In the genomic region with DNA sequence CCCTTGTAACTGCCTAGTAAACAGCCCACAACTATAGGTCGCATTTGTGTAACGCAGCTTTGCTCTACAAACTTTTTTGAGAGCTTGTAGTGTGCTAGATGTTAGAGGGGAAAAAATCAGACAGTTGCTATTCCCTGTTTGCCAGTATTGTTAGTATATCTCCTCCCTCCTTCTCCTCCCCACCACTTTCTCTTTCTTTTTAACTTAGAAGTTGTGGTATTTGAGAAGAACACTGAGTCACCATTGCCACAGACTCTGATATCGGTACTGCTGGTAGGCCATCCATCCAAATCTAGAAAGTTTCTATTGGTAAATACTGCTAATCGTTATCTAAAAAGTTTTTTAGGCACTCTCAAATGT, we compare ENCODE assay signal across 8 cellular contexts. TPM values are rescaled to one million over a fixed set of nuclear protein-coding genes. Genes with fewer than 3 reads are reported as not detected.
A peak's percentile ranks its signal among the peaks of the same experiment; 100 is the strongest.
DNase-seq lines count a peak whose midpoint lies in the region; ATAC-seq and TF ChIP-seq lines count a peak whose summit lies in the region.

No MANE protein-coding gene starts in this region.

- POLR2A ChIA-PET in RWPE1 (lab: Yijun Ruan, JAX; ENCODE audit: low non-redundant PET) = interaction anchor here (0.8 kb wide), 1 partner anchor 1191 kb away, joined by 4 read pairs; a partner anchor contains a TSS

- H3K9me3 Mint-ChIP-seq in endodermal cell (no peaks in the 10 kb centered on the region), neural progenitor cell (no peaks in the 10 kb centered on the region)

- no peaks in the 10 kb centered on the region for H3K27me3 Mint-ChIP-seq in endodermal cell (ENCODE audit: insufficient read depth)
- peaks cover 2% of the 10 kb centered on the region for H3K27me3 Mint-ChIP-seq in neural progenitor cell (ENCODE audit: insufficient read depth, low read depth)

- ATAC-seq in HG02884 (IDR thresholded peaks at IDR 0.05; ENCODE audit: unreplicated experiment) (peak; percentile 28), HG02840 (IDR thresholded peaks at IDR 0.05; ENCODE audit: low FRiP score, unreplicated experiment) (no peak)

- 17 to 24% methylated on average over 1 to 2 of the region's 4 CpGs for WGBS in endodermal cell (ENCODE audit: insufficient coverage in 1 of 2, insufficient read length in 1 of 2), 2 experiments

- H3K4me1 Mint-ChIP-seq in endodermal cell (peaks cover 25% of the 10 kb centered on the region), neural progenitor cell (peaks cover 28% of the 10 kb centered on the region)

- H3K27ac Mint-ChIP-seq in endodermal cell (peak overlapping the region; percentile 95), neural progenitor cell (peak overlapping the region; percentile 79)

- peaks cover 41% of the 10 kb centered on the region for H3K36me3 ChIP-seq in endodermal cell (ENCODE audit: control insufficient read depth, insufficient read depth, low read length)
- peaks cover 14% of the 10 kb centered on the region for H3K36me3 ChIP-seq in neural progenitor cell

- H3K27ac ChIP-seq in RWPE1 = peak overlapping the region; percentile 81
- H3K27ac ChIP-seq in endodermal cell (ENCODE audit: low read depth, low read length) = peak overlapping the region; percentile 28
- no peak overlapping the region for H3K27ac ChIP-seq in neural progenitor cell

- no peak overlapping the region for H2AFZ ChIP-seq in neural progenitor cell (replicated peaks)

- H3K9me3 ChIP-seq in endodermal cell (ENCODE audit: control insufficient read depth, low read length) (no peaks in the 10 kb centered on the region), neural progenitor cell (ENCODE audit: low read depth) (no peaks in the 10 kb centered on the region)

- peaks cover 4% of the 10 kb centered on the region for H3F3A ChIP-seq in neural progenitor cell (ENCODE audit: low read depth)

- peaks cover 21% of the 10 kb centered on the region for H3K36me3 Mint-ChIP-seq in endodermal cell (ENCODE audit: low read depth)
- peaks cover 3% of the 10 kb centered on the region for H3K36me3 Mint-ChIP-seq in neural progenitor cell

- DNase-seq in activated CD4-positive, alpha-beta T cell treated with anti-CD3 and anti-CD28 coated beads for 48 hours = peak; percentile 22
- DNase-seq in activated CD4-positive, alpha-beta T cell treated with anti-CD3 and anti-CD28 coated beads, Interleukin-2, amount 50 U/mL, for 48 hours = no peak
- DNase-seq in RWPE1 (ENCODE audit: low spot score) (peak; percentile 36), endodermal cell (no peak), neural progenitor cell (ENCODE audit: low spot score) (no peak), NCI-H187 treated with DMSO at 0.1 percent for 48 hours (lab: John Stamatoyannopoulos, UW) (no peak)

- H3K4me3 ChIP-seq in endodermal cell (ENCODE audit: low read length) = peak overlapping the region; percentile 93
- H3K4me3 ChIP-seq in neural progenitor cell = peak overlapping the region; percentile 82

- peak overlapping the region; percentile 95 for H3K4me3 Mint-ChIP-seq in endodermal cell
- peak overlapping the region; percentile 98 for H3K4me3 Mint-ChIP-seq in neural progenitor cell

- TF ChIP-seq CTCF in RWPE1 (conservative IDR thresholded peaks at IDR 0.05; ENCODE audit: low read depth) = no peak
- TF ChIP-seq CTCF in endodermal cell (conservative IDR thresholded peaks at IDR 0.05) = no peak
- TF ChIP-seq CTCF in neural progenitor cell (IDR thresholded peaks at IDR 0.05) = no peak

- H4K20me1 ChIP-seq in neural progenitor cell (ENCODE audit: low read depth) = peaks cover 42% of the 10 kb centered on the region

- CTCF ChIA-PET in RWPE1 (lab: Yijun Ruan, JAX) = interaction anchor here (0.7 to 1.2 kb wide), 2 partner anchors 21 to 27 kb away, joined by 3 read pairs; no protein-coding TSS in a partner anchor

- H3K4me1 ChIP-seq in endodermal cell (ENCODE audit: control insufficient read depth, insufficient read depth, low read length) (peaks cover 5% of the 10 kb centered on the region), neural progenitor cell (peaks cover 14% of the 10 kb centered on the region)

- peak overlapping the region; percentile 84 for H3K4me2 ChIP-seq in neural progenitor cell

- H3K9ac ChIP-seq in endodermal cell (ENCODE audit: extremely low read depth, low read length, poor library complexity, severe bottlenecking) (peak overlapping the region; percentile 78), neural progenitor cell (peak overlapping the region; percentile 73)

- H3K27me3 ChIP-seq in endodermal cell (ENCODE audit: control insufficient read depth, insufficient read depth, low read length, poor library complexity, severe bottlenecking) (no peaks in the 10 kb centered on the region), neural progenitor cell (no peaks in the 10 kb centered on the region)

- H3K79me2 ChIP-seq in neural progenitor cell (ENCODE audit: low read depth) = peaks cover 83% of the 10 kb centered on the region

RNA-seq across cellular contexts. Expression of a gene that starts 0.7 kb away (rescaled TPM):
- total RNA-seq in endodermal cell (10 to 100 TPM; 88.8 to 95.4 TPM), neural progenitor cell (ENCODE audit: low replicate concordance) (66.6 and 98.9 TPM in 2 replicates)
- polyA plus RNA-seq in endodermal cell (2013, experiment 1 of 2) = 95.9 TPM
- 94.3 TPM for polyA plus RNA-seq in endodermal cell (2013, experiment 2 of 2)

RNA-seq across cellular contexts. Expression of a gene that starts 59.2 kb away (rescaled TPM):
- 1 to 10 TPM; 1.8 to 2.9 TPM for total RNA-seq in endodermal cell
- polyA plus RNA-seq in endodermal cell (2013, experiment 1 of 2) = 1.6 TPM
- polyA plus RNA-seq in endodermal cell (2013, experiment 2 of 2) = 2.2 TPM
- 0.06 TPM in 1 of 2 replicates, not detected in the other for total RNA-seq in neural progenitor cell (ENCODE audit: low replicate concordance)

Comparison
In these comparisons a context has a peak if more than half of its experiments do, and no peak if none do; other contexts are left out.
1. DNase-seq: peak in activated CD4-positive, alpha-beta T cell treated with anti-CD3 and anti-CD28 coated beads for 48 hours (single experiment) and RWPE1 (single experiment); none in activated CD4-positive, alpha-beta T cell treated with anti-CD3 and anti-CD28 coated beads, Interleukin-2, amount 50 U/mL, for 48 hours (0 of 2), endodermal cell (single experiment), neural progenitor cell (single experiment) and NCI-H187 treated with DMSO at 0.1 percent for 48 hours (single experiment).